Comparison of ENCODE assay signal across 8 cellular contexts in the genomic region with DNA sequence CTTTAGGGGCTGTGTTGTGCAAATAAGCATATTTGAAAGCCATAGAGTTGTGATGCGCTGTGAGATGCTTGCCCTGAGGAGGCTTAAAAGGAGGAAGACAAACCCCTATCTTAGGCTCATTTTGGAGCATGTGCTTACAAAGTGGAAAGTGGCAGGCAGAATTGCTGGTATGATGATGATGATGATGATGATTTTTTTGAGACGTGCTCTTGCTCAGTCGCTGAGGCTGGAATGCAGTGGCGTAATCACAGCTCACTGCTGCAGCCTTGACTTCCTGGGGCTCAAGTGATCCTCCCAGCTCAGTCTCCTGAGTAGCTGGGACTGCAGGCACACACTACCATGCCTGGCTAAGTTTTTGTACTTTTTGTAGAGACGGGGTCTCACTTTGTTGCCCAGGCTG. TPM values are rescaled to one million over a fixed set of nuclear protein-coding genes. Genes with fewer than 3 reads are reported as not detected.
A peak's percentile ranks its signal among the peaks of the same experiment; 100 is the strongest.
DNase-seq lines count a peak whose midpoint lies in the region; ATAC-seq and TF ChIP-seq lines count a peak whose summit lies in the region.

No MANE protein-coding gene starts in this region.

- peak overlapping the region; percentile 39 for H3K9ac ChIP-seq in iPS-15b (ENCODE audit: low read depth, low read length)

- no peaks in the 10 kb centered on the region for H3K9me3 Mint-ChIP-seq in activated T-cell treated with anti-CD3 and anti-CD28 coated beads, Interleukin-2, amount 50 U/mL, for 4 hours
- no peaks in the 10 kb centered on the region for H3K9me3 Mint-ChIP-seq in stimulated activated naive CD8-positive, alpha-beta T cell treated with anti-CD3 and anti-CD28 coated beads, Interleukin-15, amount 100 ng/mL, for 72 hours

- peak overlapping the region; percentile 48 to 94 for H3K27ac Mint-ChIP-seq in stimulated activated naive CD8-positive, alpha-beta T cell treated with anti-CD3 and anti-CD28 coated beads, Interleukin-15, amount 100 ng/mL, for 72 hours

- no peak for TF ChIP-seq CTCF in heart right ventricle (IDR thresholded peaks at IDR 0.05)

- H3K27ac ChIP-seq in heart right ventricle = peak overlapping the region in 9 of 10 donors; percentile 59 to 100 (median 99)

- H3K4me3 Mint-ChIP-seq in activated T-cell treated with anti-CD3 and anti-CD28 coated beads, Interleukin-2, amount 50 U/mL, for 4 hours = peak overlapping the region; percentile 99
- H3K4me3 Mint-ChIP-seq in stimulated activated naive CD8-positive, alpha-beta T cell treated with anti-CD3 and anti-CD28 coated beads, Interleukin-15, amount 100 ng/mL, for 72 hours = peak overlapping the region; percentile 89 to 97

- H3K4me1 Mint-ChIP-seq in activated T-cell treated with anti-CD3 and anti-CD28 coated beads, Interleukin-2, amount 50 U/mL, for 4 hours (ENCODE audit: low read depth) = peaks cover 49% of the 10 kb centered on the region
- peaks cover 52% of the 10 kb centered on the region for H3K4me1 Mint-ChIP-seq in stimulated activated naive CD8-positive, alpha-beta T cell treated with anti-CD3 and anti-CD28 coated beads, Interleukin-15, amount 100 ng/mL, for 72 hours

- H3K27me3 ChIP-seq in heart right ventricle (no peaks in the 10 kb centered on the region), iPS-15b (ENCODE audit: control insufficient read depth, insufficient read depth, low read length) (no peaks in the 10 kb centered on the region)

- DNase-seq in heart right ventricle (no peak), cardiac septum (ENCODE audit: low spot score) (no peak), NCI-H526 treated with DMSO at 0.1 percent for 48 hours (lab: John Stamatoyannopoulos, UW) (no peak), anterior cingulate cortex (lab: John Stamatoyannopoulos, UW) (no peak)
- DNase-seq in activated T-cell treated with anti-CD3 and anti-CD28 coated beads, Interleukin-2, amount 50 U/mL, for 4 hours = no peak
- DNase-seq in stimulated activated naive CD8-positive, alpha-beta T cell treated with anti-CD3 and anti-CD28 coated beads, Interleukin-15, amount 100 ng/mL, for 72 hours = no peak

- no peak for ATAC-seq in heart right ventricle
- no peak for ATAC-seq in activated T-cell treated with anti-CD3 and anti-CD28 coated beads, Interleukin-2, amount 50 U/mL, for 4 hours
- no peak for ATAC-seq in stimulated activated naive CD8-positive, alpha-beta T cell treated with anti-CD3 and anti-CD28 coated beads, Interleukin-15, amount 100 ng/mL, for 72 hours
- no peak for ATAC-seq in GM18502 (IDR thresholded peaks at IDR 0.05; ENCODE audit: poor library complexity, unreplicated experiment)

- no peaks in the 10 kb centered on the region for H3K9me3 ChIP-seq in heart right ventricle
- H3K9me3 ChIP-seq in iPS-15b (ENCODE audit: control insufficient read depth, insufficient read depth, low read length) = no peaks in the 10 kb centered on the region

- H3K4me1 ChIP-seq in heart right ventricle = peaks cover 5 to 54% (median 43%) of the 10 kb centered on the region in 9 donors
- H3K4me1 ChIP-seq in iPS-15b (ENCODE audit: control insufficient read depth, insufficient read depth, low read length) = peaks cover 9% of the 10 kb centered on the region

- WGBS in heart right ventricle, 2 donors = 27 to 31% methylated on average over 5 of the region's 5 CpGs

- no peaks in the 10 kb centered on the region for H3K27me3 Mint-ChIP-seq in activated T-cell treated with anti-CD3 and anti-CD28 coated beads, Interleukin-2, amount 50 U/mL, for 4 hours (ENCODE audit: low read depth)
- H3K27me3 Mint-ChIP-seq in stimulated activated naive CD8-positive, alpha-beta T cell treated with anti-CD3 and anti-CD28 coated beads, Interleukin-15, amount 100 ng/mL, for 72 hours = no peaks in the 10 kb centered on the region

- peaks cover 9% of the 10 kb centered on the region for H3K36me3 Mint-ChIP-seq in activated T-cell treated with anti-CD3 and anti-CD28 coated beads, Interleukin-2, amount 50 U/mL, for 4 hours (ENCODE audit: insufficient read depth)

- H3K4me3 ChIP-seq in heart right ventricle = peak overlapping the region; percentile 47 to 87 (median 80)
- H3K4me3 ChIP-seq in iPS-15b (ENCODE audit: low read depth, low read length) = peak overlapping the region; percentile 98

- intact Hi-C loops in heart right ventricle (cut with DNase I) = loop anchor here in 2 of 10 donors (5.0 to 10.0 kb wide), 2 partner anchors 55 to 77 kb away; a partner anchor contains a TSS
- intact Hi-C loops in cardiac septum (cut with DNase I) = no loop called here

- H3K36me3 ChIP-seq in heart right ventricle = peaks cover 0 to 22% (median 0%) of the 10 kb centered on the region in 9 donors
- H3K36me3 ChIP-seq in iPS-15b (ENCODE audit: control insufficient read depth, insufficient read depth, low read length) = no peaks in the 10 kb centered on the region

RNA-seq across cellular contexts. Expression of a gene that starts 1.7 kb away (rescaled TPM):
- total RNA-seq in heart right ventricle (10 to 100 TPM; 20.9 to 29.8 (median 21.9) TPM), cardiac septum (22.5 TPM)
- polyA plus RNA-seq in heart right ventricle = 10 to 100 TPM; 22.2 to 24.4 TPM
- total RNA-seq in activated T-cell treated with anti-CD3 and anti-CD28 coated beads, Interleukin-2, amount 50 U/mL, for 4 hours = 10 to 100 TPM; 44.9 to 50.1 (median 48.0) TPM

RNA-seq across cellular contexts. Expression of a gene that starts 9.7 kb away (rescaled TPM):
- 10 to 100 TPM; 13.9 to 31.5 (median 21.5) TPM for total RNA-seq in heart right ventricle
- 10 to 100 TPM in 1 of 2 donors, 1 to 10 TPM in 1; 4.8 to 17.6 TPM for polyA plus RNA-seq in heart right ventricle
- 10.1 TPM for total RNA-seq in cardiac septum
- under 1 TPM in 1 of 3 donors, not detected in 2; 0.40 TPM for total RNA-seq in activated T-cell treated with anti-CD3 and anti-CD28 coated beads, Interleukin-2, amount 50 U/mL, for 4 hours
